Comparison of ENCODE assay signal across 21 cellular contexts in genomic region chr18:50721006-50721405, GRCh38.
"Had no signal": no experiment of that assay in that cellular context is flagged by ENCODE, and none has a peak within 500 bp of the region (broad histone marks: within the 10 kb centered on the region; RNA-seq: fewer than 3 reads in every experiment).

No MANE protein-coding gene starts in this region.

- DNase-seq: islet precursor cell; left ventricle myocardium inferior; naive thymus-derived CD8-positive, alpha-beta T cell; pancreas; right lobe of liver; stimulated activated CD4-positive, alpha-beta T cell treated with anti-CD3 and anti-CD28 coated beads, Interleukin-1b, Interleukin-23, amount 100 ng/mL, for 48 hours; stimulated activated CD4-positive, alpha-beta T cell treated with anti-CD3 and anti-CD28 coated beads, Interleukin-2, amount 100 ng/mL, for 48 hours; stimulated activated CD4-positive, alpha-beta T cell treated with anti-CD3 and anti-CD28 coated beads, Interleukin-4, amount 100 ng/mL, for 4 hours; stimulated activated CD8-positive, alpha-beta memory T cell treated with anti-CD3 and anti-CD28 coated beads, Interleukin-4, amount 100 ng/mL, for 48 hours; stimulated activated naive CD4-positive, alpha-beta T cell treated with Interleukin-2 at 50 U/mL for 16 hours; stimulated activated naive CD8-positive, alpha-beta T cell treated with anti-CD3 and anti-CD28 coated beads, Interleukin-15, amount 100 ng/mL, for 72 hours; testis; thyroid gland; transverse colon; upper lobe of left lung had no signal

- H3K4me1 ChIP-seq: pancreas, right lobe of liver, thyroid gland, transverse colon, upper lobe of left lung, vagina had no signal

- H3K36me3 ChIP-seq: pancreas, right lobe of liver, thyroid gland, transverse colon, upper lobe of left lung, vagina had no signal

- H3K27ac ChIP-seq: hepatocyte, left ventricle myocardium inferior, pancreas, right atrium auricular region, right lobe of liver, testis, thyroid gland, transverse colon, upper lobe of left lung, vagina had no signal

- H3K9me3 ChIP-seq: left ventricle myocardium inferior, pancreas, right atrium auricular region, right lobe of liver, testis, thyroid gland, transverse colon, upper lobe of left lung, vagina had no signal

- ATAC-seq: naive thymus-derived CD8-positive, alpha-beta T cell; pancreas; right lobe of liver; stimulated activated memory B cell treated with anti-CD40 and anti-IgM and Interleukin-4, amounts not matched to agents 10 μg/mL and 1 μg/mL and 100 μg/mL, for 72 hours; stimulated activated naive CD8-positive, alpha-beta T cell treated with anti-CD3 and anti-CD28 coated beads, Interleukin-15, amount 100 ng/mL, for 72 hours had no signal

- H3K27me3 ChIP-seq: hepatocyte, pancreas, right atrium auricular region, right lobe of liver, testis, thyroid gland, transverse colon, upper lobe of left lung, vagina had no signal

- H3K4me3 ChIP-seq: hepatocyte, left ventricle myocardium inferior, lung, pancreas, right atrium auricular region, right lobe of liver, smooth muscle cell, testis, thyroid gland, transverse colon, upper lobe of left lung, vagina had no signal
